ENCODE assay signal across 8 cellular contexts in the genomic region with DNA sequence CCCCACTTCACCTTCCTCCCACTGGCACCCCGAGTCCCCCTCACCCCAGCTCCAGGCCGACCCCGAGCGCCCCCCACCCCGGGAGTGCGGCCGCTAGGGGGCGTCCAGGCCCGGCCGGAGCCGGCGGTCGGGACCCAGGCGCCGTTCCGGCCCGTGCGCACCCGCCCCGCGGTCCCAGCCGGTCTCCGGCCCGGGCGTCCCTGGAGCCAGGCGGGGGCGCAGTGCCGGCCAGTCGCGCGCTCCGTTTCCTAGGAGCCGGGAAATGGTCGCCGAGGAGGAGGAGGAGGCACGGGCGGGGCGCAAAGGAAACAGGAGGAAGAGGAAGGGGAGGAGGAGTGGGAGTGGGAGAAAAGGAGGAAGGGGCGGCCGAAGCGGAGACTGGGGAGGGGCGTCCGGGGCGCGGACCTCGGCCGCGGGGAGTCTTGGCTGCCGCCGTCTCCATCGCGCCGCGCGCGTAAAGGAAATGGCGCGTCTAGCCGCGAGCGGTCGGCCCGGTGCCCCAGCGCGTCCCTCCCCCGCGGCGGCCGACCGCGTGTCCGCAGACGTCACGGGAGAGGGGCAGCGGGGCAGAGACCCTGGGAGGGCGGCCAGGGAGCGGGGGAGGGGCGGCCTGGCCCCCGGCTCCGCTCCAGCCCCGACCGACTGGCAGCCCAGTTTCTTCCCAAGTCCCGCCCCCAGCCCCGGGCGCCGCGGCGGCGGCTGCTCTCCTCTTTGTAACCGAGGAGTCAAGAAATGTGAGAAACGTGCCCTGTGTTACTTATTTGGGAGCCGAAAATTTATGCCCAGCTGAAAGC. TPM values are rescaled to one million over a fixed set of nuclear protein-coding genes. Genes with fewer than 3 reads are reported as not detected.
A peak's percentile ranks its signal among the peaks of the same experiment; 100 is the strongest.
DNase-seq lines count a peak whose midpoint lies in the region; ATAC-seq and TF ChIP-seq lines count a peak whose summit lies in the region.

No MANE protein-coding gene starts in this region.

- no peaks in the 10 kb centered on the region for H3K36me3 ChIP-seq in adipocyte (ENCODE audit: control insufficient read depth, insufficient read depth, low read length, severe bottlenecking)
- H3K36me3 ChIP-seq in ovary: no peaks in the 10 kb centered on the region

- H3K9me3 ChIP-seq in adipocyte (ENCODE audit: control insufficient read depth, low read length) (no peaks in the 10 kb centered on the region), ovary (no peaks in the 10 kb centered on the region)

- intact Hi-C loops in cardiac septum (cut with DNase I): loop anchor here (1.0 kb wide), 2 partner anchors 25 to 110 kb away; no protein-coding TSS in a partner anchor
- intact Hi-C loops in ovary (cut with DNase I): loop anchor here in 1 of 4 donors (5.0 kb wide), 1 partner anchor 82 kb away; no protein-coding TSS in a partner anchor

- H3K27me3 ChIP-seq in adipocyte (replicated peaks; ENCODE audit: control insufficient read depth, insufficient read depth, low read length): peaks cover 39% of the 10 kb centered on the region
- H3K27me3 ChIP-seq in ovary: no peaks in the 10 kb centered on the region

- peak; percentile 88 to 92 (median 89) for TF ChIP-seq CTCF in ovary (IDR thresholded peaks at IDR 0.05)

- 0 to 1% (median 1%) methylated on average over 40 to 92 of the region's 92 CpGs for WGBS in ovary, 3 donors

- H3K4me3 ChIP-seq in adipocyte (ENCODE audit: low read length): peak overlapping the region; percentile 76
- H3K4me3 ChIP-seq in ovary: peak overlapping the region; percentile 66

- H3K27ac ChIP-seq in ovary: peak overlapping the region; percentile 82 to 99

- peak; percentile 66 for TF ChIP-seq POLR2A in ovary (IDR thresholded peaks at IDR 0.05)

- peak overlapping the region; percentile 67 for H3K9ac ChIP-seq in adipocyte (ENCODE audit: low read length)

- H3K4me1 ChIP-seq in adipocyte (ENCODE audit: control insufficient read depth, insufficient read depth, low read length) (peaks cover 2% of the 10 kb centered on the region), ovary (ENCODE audit: insufficient read depth) (peaks cover 9% of the 10 kb centered on the region)

- ATAC-seq in HG03439 (IDR thresholded peaks at IDR 0.05; ENCODE audit: unreplicated experiment): no peak

- DNase-seq in DMS 273 (lab: John Stamatoyannopoulos, UW; ENCODE audit: unreplicated experiment) (peak; percentile 92), HuH-7.5 (ENCODE audit: low spot score) (peak; percentile 95), RPMI8226 (peak; percentile 80), adipocyte (ENCODE audit: low read depth) (peak; percentile 95), cardiac septum (ENCODE audit: low spot score) (peak; percentile 92), ovary (peak; percentile 87 to 94 (median 91)), NK-92 (lab: John Stamatoyannopoulos, UW; ENCODE audit: unreplicated experiment) (no peak)

- TF ChIP-seq EP300 in ovary (IDR thresholded peaks at IDR 0.05): peak; percentile 44

RNA-seq across cellular contexts. Expression of a gene that starts 1.1 kb away (rescaled TPM):
- total RNA-seq in cardiac septum (20.2 TPM), ovary (10 to 100 TPM; 23.7 to 45.7 (median 33.4) TPM)
- polyA plus RNA-seq in ovary: 10 to 100 TPM; 12.6 to 29.0 TPM
